ENCODE assay signal across 1 cellular context in genomic region chr18:45060102-45060501, GRCh38.
TF ChIP-seq lines count a peak whose summit lies in the region.

No MANE protein-coding gene starts in this region.

TF ChIP-seq in K562, 482 proteins besides CTCF, POLR2A, EP300 and RAD21 (continued from another document):
- TF ChIP-seq SMARCC2 (IDR thresholded peaks at IDR 0.05; ENCODE audit: low read depth) = no peak
- TF ChIP-seq ZNF551 (CRISPR knock-in tag; IDR thresholded peaks at IDR 0.05) = no peak
- no peak for TF ChIP-seq TGIF2 (CRISPR knock-in tag; IDR thresholded peaks at IDR 0.05)
- TF ChIP-seq CEBPB (tag; IDR thresholded peaks at IDR 0.05) = peak; percentile 90
- no peak for TF ChIP-seq ZNF444 (CRISPR knock-in tag; IDR thresholded peaks at IDR 0.05)
TF ChIP-seq in K562: peak in this region for 8.
